ENCODE assay signal across 1 cellular context in genomic region chr15:89090791-89091666, GRCh38.
TF ChIP-seq lines count a peak whose summit lies in the region.

No MANE protein-coding gene starts in this region.

TF ChIP-seq in HepG2, 621 proteins besides CTCF, POLR2A, EP300 and RAD21 (continued from another document):
- no peak for TF ChIP-seq UBTF (CRISPR knock-in tag; IDR thresholded peaks at IDR 0.05)
- no peak for TF ChIP-seq ZBTB34 (CRISPR knock-in tag; IDR thresholded peaks at IDR 0.05)
- no peak for TF ChIP-seq FOXO1 (CRISPR knock-in tag; IDR thresholded peaks at IDR 0.05)
TF ChIP-seq in HepG2: peak in this region for 0.
